Comparison of ENCODE assay signal across 8 cellular contexts in genomic region chr1:112619518-112620458, GRCh38. TPM values are rescaled to one million over a fixed set of nuclear protein-coding genes. Genes with fewer than 3 reads are reported as not detected.
A peak's percentile ranks its signal among the peaks of the same experiment; 100 is the strongest.
DNase-seq lines count a peak whose midpoint lies in the region; ATAC-seq, FAIRE-seq and TF ChIP-seq lines count a peak whose summit lies in the region.

TSS of gene CAPZA1 (plus strand) at chr1:112619832. CDS start at chr1:112619845, 13 bp downstream.

- no peaks in the 10 kb centered on the region for H3K9me3 ChIP-seq in SU-DHL-6 (ENCODE audit: insufficient read depth, low read length)
- H3K9me3 ChIP-seq in pancreas = no peaks in the 10 kb centered on the region
- H3K9me3 ChIP-seq in thyroid gland = no peaks in the 10 kb centered on the region

- no peaks in the 10 kb centered on the region for H3K9me2 ChIP-seq in SU-DHL-6 (replicated peaks; ENCODE audit: insufficient read depth, low read length)

- FAIRE-seq in pancreas (lab: Jason Lieb, UNC) = no peak

- H3K9me3 Mint-ChIP-seq in activated naive CD8-positive, alpha-beta T cell treated with anti-CD3 and anti-CD28 coated beads, Interleukin-2, amount 10 ng/mL, durations not matched to agents 7 days and 5 days = no peaks in the 10 kb centered on the region

- H4K20me1 ChIP-seq in SU-DHL-6 (ENCODE audit: low read depth, low read length) = peaks cover 7% of the 10 kb centered on the region; the same call in 1 of the 2 replicates

- H3K27ac ChIP-seq in SU-DHL-6 (ENCODE audit: low read depth, low read length) (peak within 1 kb of the TSS; percentile 97), pancreas (peak within 1 kb of the TSS; percentile 89 to 94 (median 90)), thyroid gland (peak within 1 kb of the TSS; percentile 92 to 99 (median 98))

- H3K36me3 Mint-ChIP-seq in activated naive CD8-positive, alpha-beta T cell treated with anti-CD3 and anti-CD28 coated beads, Interleukin-2, amount 10 ng/mL, durations not matched to agents 7 days and 5 days = peaks cover 26% of the 10 kb centered on the region

- H3K36me3 ChIP-seq in SU-DHL-6 (ENCODE audit: low read length) (peaks cover 5% of the 10 kb centered on the region; the same call in 1 of the 2 replicates), pancreas (no peaks in the 10 kb centered on the region), thyroid gland (peaks cover 4 to 5% of the 10 kb centered on the region in 2 donors)

- peak within 1 kb of the TSS; percentile 99 for H3K4me2 ChIP-seq in SU-DHL-6 (ENCODE audit: low read depth, low read length, poor library complexity, severe bottlenecking)

- H3K4me3 ChIP-seq in GM12865 (ENCODE audit: low read depth, low read length) (peak within 1 kb of the TSS; percentile 76), SU-DHL-6 (ENCODE audit: insufficient read depth, low read length, poor library complexity, severe bottlenecking) (peak within 1 kb of the TSS; percentile 92), pancreas (peak within 1 kb of the TSS; percentile 76 to 91 (median 84)), thyroid gland (replicated peaks in 1 of 3) (peak within 1 kb of the TSS; percentile 77 to 97 (median 87))

- DNase-seq in GM12865 (ENCODE audit: low read depth) (peak; percentile 96), NCI-H1417 (lab: John Stamatoyannopoulos, UW) (peak; percentile 87 to 90 (median 89)), Right ventricle myocardium inferior (ENCODE audit: missing footprints) (peak; percentile 96), pancreas (peak; percentile 86 to 94 (median 90)), thyroid gland (peak; percentile 88 to 91)
- peak; percentile 92 for DNase-seq in activated naive CD8-positive, alpha-beta T cell treated with anti-CD3 and anti-CD28 coated beads, Interleukin-2, amount 10 ng/mL, durations not matched to agents 7 days and 5 days

- peak; percentile 88 for ATAC-seq in HG02759 (IDR thresholded peaks at IDR 0.05; ENCODE audit: unreplicated experiment)
- ATAC-seq in activated naive CD8-positive, alpha-beta T cell treated with anti-CD3 and anti-CD28 coated beads, Interleukin-2, amount 10 ng/mL, durations not matched to agents 7 days and 5 days (ENCODE audit: low read depth) = peak; percentile 87
- peak; percentile 99 for ATAC-seq in Right ventricle myocardium inferior
- ATAC-seq in pancreas = peak; percentile 94 to 98 (median 96)

- TF ChIP-seq CTCF in GM12865 (IDR thresholded peaks at IDR 0.05; ENCODE audit: insufficient read depth, low read depth, low read length, missing control alignments) (no peak), SU-DHL-6 (IDR thresholded peaks at IDR 0.05; ENCODE audit: insufficient read depth, low read length, poor library complexity, severe bottlenecking) (no peak), pancreas (IDR thresholded peaks at IDR 0.05) (no peak), thyroid gland (IDR thresholded peaks at IDR 0.05) (no peak)

- peaks cover 13 to 28% (median 13%) of the 10 kb centered on the region in 3 donors for H3K4me1 ChIP-seq in pancreas
- H3K4me1 ChIP-seq in thyroid gland = peaks cover 17 to 27% of the 10 kb centered on the region in 2 donors

- peak within 1 kb of the TSS; percentile 97 for H3K4me3 Mint-ChIP-seq in activated naive CD8-positive, alpha-beta T cell treated with anti-CD3 and anti-CD28 coated beads, Interleukin-2, amount 10 ng/mL, durations not matched to agents 7 days and 5 days

- no peaks in the 10 kb centered on the region for H3K27me3 Mint-ChIP-seq in activated naive CD8-positive, alpha-beta T cell treated with anti-CD3 and anti-CD28 coated beads, Interleukin-2, amount 10 ng/mL, durations not matched to agents 7 days and 5 days

- peaks cover 35% of the 10 kb centered on the region for H3K4me1 Mint-ChIP-seq in activated naive CD8-positive, alpha-beta T cell treated with anti-CD3 and anti-CD28 coated beads, Interleukin-2, amount 10 ng/mL, durations not matched to agents 7 days and 5 days

- peak in 1 of 2 donors; percentile 86 for TF ChIP-seq POLR2A in thyroid gland (IDR thresholded peaks at IDR 0.05)

- peak within 1 kb of the TSS; percentile 96 for H3K9ac ChIP-seq in SU-DHL-6 (ENCODE audit: low read length)

- WGBS in pancreas, 2 donors = 0 to 1% methylated on average over 53 of the region's 53 CpGs
- 1% methylated on average over 32 to 53 of the region's 53 CpGs for WGBS in thyroid gland, 2 donors

- H3F3A ChIP-seq in SU-DHL-6 (ENCODE audit: insufficient read depth) = peaks cover 57% of the 10 kb centered on the region

- POLR2A ChIA-PET in activated naive CD8-positive, alpha-beta T cell treated with anti-CD3 and anti-CD28 coated beads, Interleukin-2, amount 10 ng/mL, durations not matched to agents 7 days and 5 days (lab: Charles Lee) = interaction anchor here (0.6 to 3.2 kb wide), 15 partner anchors 14 to 1965 kb away, joined by 3 to 35 read pairs (median 4); partner anchors contain the start of genes MOV10, PPM1J and RHOC

- peaks cover 56% of the 10 kb centered on the region for H3K79me2 ChIP-seq in SU-DHL-6 (ENCODE audit: insufficient read depth, low read length)

- intact Hi-C loops in Right ventricle myocardium inferior (cut with DNase I) (loop anchor here (2.0 to 10.0 kb wide), 3 partner anchors 55 to 338 kb away; partner anchors contain the start of genes MOV10 and SLC16A1), pancreas (cut with DNase I) (loop anchor here in 1 of 3 donors (10.0 kb wide), 1 partner anchor 85 kb away; the partner anchor contains the start of gene RHOC), thyroid gland (cut with DNase I) (loop anchor here (5.0 kb wide), 1 partner anchor 93 kb away; no protein-coding TSS in a partner anchor)

- H2AFZ ChIP-seq in SU-DHL-6 (ENCODE audit: low read depth, low read length, severe bottlenecking) = peak within 1 kb of the TSS; percentile 89

- H3K27me3 ChIP-seq in SU-DHL-6 (ENCODE audit: low read length) (no peaks in the 10 kb centered on the region), pancreas (no peaks in the 10 kb centered on the region), thyroid gland (no peaks in the 10 kb centered on the region)

- H3K27ac Mint-ChIP-seq in activated naive CD8-positive, alpha-beta T cell treated with anti-CD3 and anti-CD28 coated beads, Interleukin-2, amount 10 ng/mL, durations not matched to agents 7 days and 5 days = peak within 1 kb of the TSS; percentile 100

RNA-seq across cellular contexts. Expression of gene CAPZA1, which starts in this region (rescaled TPM):
- total RNA-seq in activated naive CD8-positive, alpha-beta T cell treated with anti-CD3 and anti-CD28 coated beads, Interleukin-2, amount 10 ng/mL, durations not matched to agents 7 days and 5 days = 100 to 1,000 TPM; 248 to 251 TPM
- total RNA-seq in Right ventricle myocardium inferior (30.5 TPM), pancreas (10 to 100 TPM; 27.2 to 60.5 (median 34.7) TPM), thyroid gland (100 to 1,000 TPM; 106 to 162 (median 130) TPM)
- 10 to 100 TPM; 27.6 to 32.3 TPM for polyA plus RNA-seq in pancreas

Comparison
In these comparisons a context has a peak if more than half of its experiments do, and no peak if none do; other contexts are left out.
1. Peak in every context shown above with its lines: DNase-seq, ATAC-seq, H3K4me3 ChIP-seq and H3K27ac ChIP-seq.